17 cellular contexts compared by ENCODE assay signal in the genomic region with DNA sequence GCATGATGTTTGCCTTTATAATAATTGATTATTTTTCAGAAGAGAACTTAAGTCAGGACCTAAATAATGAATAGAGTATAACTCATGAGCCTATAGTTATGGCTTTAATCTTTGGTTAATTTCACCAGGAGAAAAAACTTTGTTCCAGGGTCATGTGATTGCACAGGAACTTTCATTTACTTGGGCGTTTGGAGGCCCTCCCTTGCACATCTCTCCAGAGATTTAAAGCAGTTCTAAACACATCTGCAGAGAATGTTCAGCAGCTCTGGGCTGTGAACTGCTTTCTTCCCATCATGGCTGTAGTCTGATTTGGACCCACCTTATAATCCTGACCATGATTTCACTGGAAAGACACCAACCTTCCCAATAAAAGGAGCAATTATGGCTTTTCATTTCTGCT.
DNase-seq lines count a peak whose midpoint lies in the region; ATAC-seq and TF ChIP-seq lines count a peak whose summit lies in the region.
"Had no signal": no experiment of that assay in that cellular context is flagged by ENCODE, and none has a peak within 500 bp of the region (broad histone marks: within the 10 kb centered on the region; RNA-seq: fewer than 3 reads in every experiment).

No MANE protein-coding gene starts in this region.

- no peak overlapping the region for H3K18ac ChIP-seq in IMR-90 (ENCODE audit: low read depth, low read length)

- H3K36me3 ChIP-seq in IMR-90 (ENCODE audit: control insufficient read depth, insufficient read depth, low read length) (peaks cover 5% of the 10 kb centered on the region; the same call in 1 of the 2 replicates), subcutaneous abdominal adipose tissue (ENCODE audit: control insufficient read depth in 5 of 5, insufficient read depth in 5 of 5, low read length in 5 of 5) (peaks cover 0 to 2% (median 0%) of the 10 kb centered on the region in 5 donors), H7 (replicated peaks; ENCODE audit: control insufficient read depth, insufficient read depth, low read length) (no peaks in the 10 kb centered on the region)
- H3K36me3 ChIP-seq: left lung had no signal

- no peak overlapping the region for H2BK120ac ChIP-seq in IMR-90 (ENCODE audit: low read depth, low read length)

- H3K4me3 ChIP-seq in IMR-90 (ENCODE audit: insufficient read depth, low read depth, low read length), result no peak overlapping the region
- H3K4me3 ChIP-seq in choroid plexus epithelial cell (ENCODE audit: low read depth, low read length), result no peak overlapping the region
- H3K4me3 ChIP-seq in right cardiac atrium (ENCODE audit: low read length), result no peak overlapping the region
- no peak overlapping the region for H3K4me3 ChIP-seq in subcutaneous abdominal adipose tissue (ENCODE audit: low read depth in 1 of 5, low read length in 5 of 5)
- no peak overlapping the region for H3K4me3 ChIP-seq in H7 (ENCODE audit: insufficient read depth, low read depth, low read length)
- H3K4me3 ChIP-seq: body of pancreas, left lung had no signal

- TF ChIP-seq POLR2A in IMR-90 (IDR thresholded peaks at IDR 0.05; ENCODE audit: low read depth, low read length), result no peak

- H2BK5ac ChIP-seq in IMR-90 (ENCODE audit: low read depth, low read length, poor library complexity, severe bottlenecking), result no peak overlapping the region

- no peak overlapping the region for H3K56ac ChIP-seq in IMR-90 (ENCODE audit: extremely low read depth, insufficient read depth, low read length)

- no peak overlapping the region for H2AK5ac ChIP-seq in IMR-90 (ENCODE audit: low read depth, low read length)

- peaks cover 7% of the 10 kb centered on the region; the same call in 1 of the 2 replicates for H4K20me1 ChIP-seq in IMR-90 (ENCODE audit: insufficient read depth, low read length)

- H3K4me1 ChIP-seq in IMR-90 (ENCODE audit: control insufficient read depth, insufficient read depth, low read length) (peaks cover 6% of the 10 kb centered on the region), right cardiac atrium (ENCODE audit: control insufficient read depth, insufficient read depth, low read length) (peaks cover 3% of the 10 kb centered on the region), subcutaneous abdominal adipose tissue (ENCODE audit: control insufficient read depth in 5 of 5, insufficient read depth in 5 of 5, low read length in 5 of 5) (peaks cover 0 to 17% (median 13%) of the 10 kb centered on the region in 5 donors)
- H3K4me1 ChIP-seq: body of pancreas had no signal

- intact Hi-C loops in IMR-90 (cut with micrococcal nuclease) (no loop called here), right cardiac atrium (cut with DNase I) (no loop called here)

- ATAC-seq in IMR-90 (ENCODE audit: low read depth) (peak; percentile 43), right cardiac atrium (peak; percentile 46 to 76)
- ATAC-seq: activated CD8-positive, alpha-beta T cell treated with anti-CD3 and anti-CD28 coated beads, Interleukin-2, amount 10 ng/mL, durations not matched to agents 7 days and 5 days; activated T-cell treated with anti-CD3 and anti-CD28 coated beads, Interleukin-2, amount 50 U/mL, for 4 hours; body of pancreas had no signal

- no peak overlapping the region for H2AFZ ChIP-seq in IMR-90 (replicated peaks; ENCODE audit: low read length, poor library complexity)

- peak; percentile 23 for DNase-seq in IMR-90
- DNase-seq in choroid plexus epithelial cell (ENCODE audit: low read depth), result peak; percentile 79
- DNase-seq in right cardiac atrium, result no peak
- DNase-seq in OCI-M2 (lab: John Stamatoyannopoulos, UW; ENCODE audit: unreplicated experiment), result no peak
- no peak for DNase-seq in H7
- DNase-seq in cerebellar nuclear complex (lab: John Stamatoyannopoulos, UW), result no peak
- DNase-seq in GOT3 (lab: John Stamatoyannopoulos, UW), result no peak
- DNase-seq: activated CD8-positive, alpha-beta T cell treated with anti-CD3 and anti-CD28 coated beads, Interleukin-2, amount 10 ng/mL, durations not matched to agents 7 days and 5 days; activated naive CD4-positive, alpha-beta T cell treated with anti-CD3 and anti-CD28 coated beads, Interleukin-2, amount 50 U/mL, for 16 hours; activated T-cell treated with anti-CD3 and anti-CD28 coated beads, Interleukin-2, amount 50 U/mL, for 4 hours; body of pancreas; H9; left lung; NCI-H526; retina; stimulated activated naive CD4-positive, alpha-beta T cell had no signal

- in situ Hi-C loops in IMR-90 (cut with MboI; ENCODE audit: low sequenced_read_pairs), result no loop called here

- H3K9ac ChIP-seq in IMR-90 (ENCODE audit: low read depth, low read length), result no peak overlapping the region
- no peak overlapping the region for H3K9ac ChIP-seq in subcutaneous abdominal adipose tissue (ENCODE audit: low read length in 5 of 5)

- H2BK20ac ChIP-seq in IMR-90 (ENCODE audit: low read depth, low read length), result no peak overlapping the region

- CTCF ChIA-PET in IMR-90 (lab: Yijun Ruan, JAX), result no interaction called here

- TF ChIP-seq RAD21 in IMR-90 (IDR thresholded peaks at IDR 0.05; ENCODE audit: low read length), result no peak

- H2BK15ac ChIP-seq in IMR-90 (ENCODE audit: low read depth, low read length), result no peak overlapping the region

- H3K9me1 ChIP-seq in IMR-90 (ENCODE audit: insufficient read depth, low read length), result peaks cover 11% of the 10 kb centered on the region; the same call in 1 of the 2 replicates

- TF ChIP-seq CTCF in IMR-90 (conservative IDR thresholded peaks at IDR 0.05; ENCODE audit: low read depth, low read length), result no peak
- TF ChIP-seq CTCF in choroid plexus epithelial cell (conservative IDR thresholded peaks at IDR 0.05; ENCODE audit: low read depth, low read length), result no peak

- no peaks in the 10 kb centered on the region for H3K79me1 ChIP-seq in IMR-90 (ENCODE audit: low read depth in 1 of 2, low read length in 2 of 2)

- BruUV-seq in IMR-90 (replicated peaks; lab: Mats Ljungman, UMichigan), result no TSS peak

- H3K9me3 ChIP-seq in IMR-90 (ENCODE audit: control insufficient read depth, insufficient read depth, low read length), result no peaks in the 10 kb centered on the region
- no peaks in the 10 kb centered on the region for H3K9me3 ChIP-seq in right cardiac atrium (ENCODE audit: control insufficient read depth, low read length)
- no peaks in the 10 kb centered on the region for H3K9me3 ChIP-seq in subcutaneous abdominal adipose tissue (ENCODE audit: control insufficient read depth in 5 of 5, low read length in 5 of 5)
- H3K9me3 ChIP-seq: body of pancreas, left lung had no signal

- H3K27ac ChIP-seq in IMR-90 (ENCODE audit: insufficient read depth, low read length) (no peak overlapping the region), right cardiac atrium (ENCODE audit: low read length) (no peak overlapping the region), subcutaneous abdominal adipose tissue (ENCODE audit: low read depth, low read length) (peak overlapping the region; percentile 28)
- H3K27ac ChIP-seq: body of pancreas, left lung had no signal

- WGBS in IMR-90 (ENCODE audit: extremely low coverage in 2 of 2, insufficient read length in 1 of 2), 2 experiments, result 17% methylated on average over 1 of the region's 1 CpG; no CpG with 5 or more reads in 1 of the 2 experiments
- 2% methylated on average over 1 of the region's 1 CpG for WGBS in right cardiac atrium

- no peak overlapping the region for H2AK9ac ChIP-seq in IMR-90 (replicated peaks; ENCODE audit: low read depth, low read length, poor library complexity)

- no peak overlapping the region; the same call in 1 of the 2 replicates for H3K4me2 ChIP-seq in IMR-90 (ENCODE audit: low read depth, low read length)

- H3K14ac ChIP-seq in IMR-90 (replicated peaks; ENCODE audit: low read depth, low read length), result no peak overlapping the region

- H4K8ac ChIP-seq in IMR-90 (ENCODE audit: low read depth in 2 of 2, low read length in 2 of 2), result no peak overlapping the region

- no peak overlapping the region for H3K23ac ChIP-seq in IMR-90 (ENCODE audit: low read depth, low read length)

- POLR2A ChIA-PET in IMR-90 (lab: Charles Lee; ENCODE audit: unreplicated experiment), result no interaction called here

- no peak overlapping the region for H3K4ac ChIP-seq in IMR-90 (ENCODE audit: low read depth, low read length)

- H3K27me3 ChIP-seq in IMR-90 (ENCODE audit: control insufficient read depth, insufficient read depth, low read length) (no peaks in the 10 kb centered on the region; the same call in 1 of the 2 replicates), right cardiac atrium (ENCODE audit: control insufficient read depth, insufficient read depth) (no peaks in the 10 kb centered on the region), subcutaneous abdominal adipose tissue (ENCODE audit: control insufficient read depth in 5 of 5, insufficient read depth in 4 of 5, low read length in 5 of 5) (no peaks in the 10 kb centered on the region), H7 (ENCODE audit: control insufficient read depth, insufficient read depth, low read length) (no peaks in the 10 kb centered on the region)
- H3K27me3 ChIP-seq: body of pancreas, left lung had no signal

- dilution Hi-C loops in IMR-90 (cut with HindIII; ENCODE audit: low sequenced_read_pairs, unreplicated experiment), result no loop called here

- no peak overlapping the region for H4K5ac ChIP-seq in IMR-90 (ENCODE audit: low read depth, low read length)

- no peak overlapping the region for H4K91ac ChIP-seq in IMR-90 (ENCODE audit: insufficient read depth, low read depth, low read length)

TF ChIP-seq in IMR-90, 13 proteins besides CTCF, POLR2A, EP300 and RAD21:
- TF ChIP-seq CEBPB (IDR thresholded peaks at IDR 0.05; ENCODE audit: low read depth, low read length), result no peak
- TF ChIP-seq SMC3 (IDR thresholded peaks at IDR 0.05; ENCODE audit: low read depth, low read length), result no peak
- TF ChIP-seq CHD1 (IDR thresholded peaks at IDR 0.05; ENCODE audit: low read depth, low read length), result no peak
- TF ChIP-seq, protein P1, sequence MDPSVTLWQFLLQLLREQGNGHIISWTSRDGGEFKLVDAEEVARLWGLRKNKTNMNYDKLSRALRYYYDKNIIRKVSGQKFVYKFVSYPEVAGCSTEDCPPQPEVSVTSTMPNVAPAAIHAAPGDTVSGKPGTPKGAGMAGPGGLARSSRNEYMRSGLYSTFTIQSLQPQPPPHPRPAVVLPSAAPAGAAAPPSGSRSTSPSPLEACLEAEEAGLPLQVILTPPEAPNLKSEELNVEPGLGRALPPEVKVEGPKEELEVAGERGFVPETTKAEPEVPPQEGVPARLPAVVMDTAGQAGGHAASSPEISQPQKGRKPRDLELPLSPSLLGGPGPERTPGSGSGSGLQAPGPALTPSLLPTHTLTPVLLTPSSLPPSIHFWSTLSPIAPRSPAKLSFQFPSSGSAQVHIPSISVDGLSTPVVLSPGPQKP (IDR thresholded peaks at IDR 0.05; ENCODE audit: borderline replicate concordance, low read depth, low read length), result no peak
- no peak for TF ChIP-seq MAFK (IDR thresholded peaks at IDR 0.05; ENCODE audit: low read depth, low read length)
- TF ChIP-seq BHLHE40 (IDR thresholded peaks at IDR 0.05; ENCODE audit: low read depth, low read length), result no peak
- no peak for TF ChIP-seq MXI1 (IDR thresholded peaks at IDR 0.05; ENCODE audit: borderline replicate concordance, low read depth, low read length)
- TF ChIP-seq FOS (IDR thresholded peaks at IDR 0.05; ENCODE audit: low read depth, low read length), result no peak

Comparison
In these comparisons a context has a peak if more than half of its experiments do, and no peak if none do; other contexts are left out.
1. DNase-seq: peak in IMR-90 (single experiment) and choroid plexus epithelial cell (single experiment); none in right cardiac atrium (0 of 3), OCI-M2 (single experiment), H7 (single experiment), cerebellar nuclear complex (0 of 2) and GOT3 (single experiment).